In genomic region chr7:3943265-3943664, GRCh38 we compare ENCODE assay signal across 1 cellular context.
TF ChIP-seq lines count a peak whose summit lies in the region.

No MANE protein-coding gene starts in this region.

TF ChIP-seq in H1, 55 proteins besides CTCF, POLR2A, EP300 and RAD21:
- TF ChIP-seq CHD7 (IDR thresholded peaks at IDR 0.05; ENCODE audit: insufficient replicate concordance, low read length) (no peak), JUND (IDR thresholded peaks at IDR 0.05; ENCODE audit: low read length) (no peak), MAFK (IDR thresholded peaks at IDR 0.05; ENCODE audit: low read depth, low read length) (no peak), RNF2 (IDR thresholded peaks at IDR 0.05; ENCODE audit: borderline replicate concordance, low read depth, low read length, missing control alignments, poor library complexity, severe bottlenecking) (no peak)
- TF ChIP-seq, protein P1, sequence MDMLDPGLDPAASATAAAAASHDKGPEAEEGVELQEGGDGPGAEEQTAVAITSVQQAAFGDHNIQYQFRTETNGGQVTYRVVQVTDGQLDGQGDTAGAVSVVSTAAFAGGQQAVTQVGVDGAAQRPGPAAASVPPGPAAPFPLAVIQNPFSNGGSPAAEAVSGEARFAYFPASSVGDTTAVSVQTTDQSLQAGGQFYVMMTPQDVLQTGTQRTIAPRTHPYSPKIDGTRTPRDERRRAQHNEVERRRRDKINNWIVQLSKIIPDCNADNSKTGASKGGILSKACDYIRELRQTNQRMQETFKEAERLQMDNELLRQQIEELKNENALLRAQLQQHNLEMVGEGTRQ (IDR thresholded peaks at IDR 0.05; ENCODE audit: low read length), result no peak
